1 cellular context compared by ENCODE assay signal in the genomic region with DNA sequence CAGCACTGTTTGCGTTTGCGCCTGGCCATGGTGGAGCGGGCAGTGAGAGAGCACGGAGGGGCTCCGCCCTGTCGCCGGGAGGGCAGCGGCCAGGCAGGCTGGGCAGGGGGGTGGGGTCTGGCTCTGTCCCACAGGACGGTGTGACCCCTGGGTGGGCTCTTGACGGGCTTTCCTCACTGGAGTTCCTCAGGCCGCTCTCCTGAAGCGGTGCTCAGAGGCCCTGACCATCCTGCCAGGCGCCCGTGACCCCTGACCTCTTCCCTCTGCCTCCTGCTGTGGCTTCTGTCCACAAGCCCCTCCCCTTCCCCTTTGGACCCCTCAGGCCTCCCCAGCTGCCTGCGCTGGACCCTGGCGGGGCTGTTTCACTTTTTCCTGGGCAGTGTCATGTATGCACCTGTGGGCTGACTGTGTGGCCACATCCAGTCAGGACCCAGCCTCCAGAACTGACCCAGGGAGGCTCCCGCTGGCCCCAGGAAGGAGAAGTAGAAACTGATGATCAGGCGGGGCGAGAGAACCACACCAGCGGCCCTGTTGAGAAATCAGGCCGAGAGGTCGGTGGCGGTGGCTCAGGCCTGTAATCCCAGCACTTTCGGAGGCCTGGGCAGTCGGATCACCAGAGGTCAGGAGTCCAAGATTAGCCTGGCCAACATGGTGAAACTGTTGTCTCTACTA.
A peak's percentile ranks its signal among the peaks of the same experiment; 100 is the strongest.
TF ChIP-seq lines count a peak whose summit lies in the region.

No MANE protein-coding gene starts in this region.

TF ChIP-seq in HepG2, 621 proteins besides CTCF, POLR2A, EP300 and RAD21 (continued from another document):
- TF ChIP-seq MNT (IDR thresholded peaks at IDR 0.05), result no peak
- TF ChIP-seq RELA (CRISPR knock-in tag; IDR thresholded peaks at IDR 0.05), result 0 out of 2 replicates have a peak, but pooled peaks have one; percentile 60
- 0 out of 2 replicates have a peak, but pooled peaks have one; percentile 18 for TF ChIP-seq ZNF678 (CRISPR knock-in tag; IDR thresholded peaks at IDR 0.05)
- no peak; the same call in 1 of the 2 replicates for TF ChIP-seq BHLHE40 (IDR thresholded peaks at IDR 0.05; ENCODE audit: low read length)
- no peak for TF ChIP-seq ZBTB39 (CRISPR knock-in tag; IDR thresholded peaks at IDR 0.05)
- TF ChIP-seq ZNF160 (CRISPR knock-in tag; IDR thresholded peaks at IDR 0.05), result 0 out of 2 replicates have a peak, but pooled peaks have one; percentile 64
- TF ChIP-seq JUND (CRISPR knock-in tag; IDR thresholded peaks at IDR 0.05), result peak; percentile 14; the same call in 1 of the 2 replicates
- 0 out of 2 replicates have a peak, but pooled peaks have one; percentile 51 for TF ChIP-seq ETV6 (CRISPR knock-in tag; conservative IDR thresholded peaks at IDR 0.05)
- no peak for TF ChIP-seq GPBP1L1 (CRISPR knock-in tag; IDR thresholded peaks at IDR 0.05)
